Comparison of ENCODE assay signal across 18 cellular contexts in the genomic region with DNA sequence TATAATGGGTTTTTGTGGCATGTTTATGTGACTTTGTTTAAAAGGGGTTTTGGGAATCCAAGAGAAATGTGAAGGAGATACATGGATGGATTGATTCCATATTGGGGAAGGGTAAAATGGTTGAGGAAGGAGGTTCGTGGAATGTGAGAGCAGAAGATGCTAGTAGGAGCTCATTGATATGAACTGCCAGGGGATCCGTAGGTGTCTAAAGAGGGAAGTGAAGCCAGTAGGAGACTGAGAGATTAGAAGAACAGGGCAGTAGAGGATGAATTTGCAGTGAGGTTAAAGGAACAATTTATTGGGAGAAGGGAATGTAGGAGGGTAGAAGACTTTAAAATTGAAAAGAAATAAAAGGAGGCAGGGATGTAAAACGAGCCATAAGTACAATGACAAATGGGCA.
"Had no signal": no experiment of that assay in that cellular context is flagged by ENCODE, and none has a peak within 500 bp of the region (broad histone marks: within the 10 kb centered on the region; RNA-seq: fewer than 3 reads in every experiment).

No MANE protein-coding gene starts in this region.

- DNase-seq: Karpas-422, KG1, MM.1S, NCI-H1092 treated with DMSO at 0.1 percent for 48 hours, NCI-H1436, NCI-H187, NCI-H2029, NCI-H2171 treated with DMSO at 0.1 percent for 48 hours, NCI-H2227 treated with DMSO at 0.1 percent for 48 hours, NCI-H524 treated with DMSO at 0.1 percent for 48 hours, NCI-H69, NCI-H774, Right ventricle myocardium superior, RPMI8226, SIG-M5 had no signal

- H3K9me3 ChIP-seq: SJSA1 had no signal

- H3K4me3 ChIP-seq: SJSA1, SK-N-MC had no signal

- H3K27me3 ChIP-seq: SJSA1 had no signal

- H3K4me1 ChIP-seq: SJSA1 had no signal

- H3K36me3 ChIP-seq: SJSA1 had no signal

- H3K27ac ChIP-seq: SJSA1, SK-N-MC had no signal

- FAIRE-seq: RCC 7860 had no signal
